Comparison of ENCODE assay signal across 9 cellular contexts in the genomic region with DNA sequence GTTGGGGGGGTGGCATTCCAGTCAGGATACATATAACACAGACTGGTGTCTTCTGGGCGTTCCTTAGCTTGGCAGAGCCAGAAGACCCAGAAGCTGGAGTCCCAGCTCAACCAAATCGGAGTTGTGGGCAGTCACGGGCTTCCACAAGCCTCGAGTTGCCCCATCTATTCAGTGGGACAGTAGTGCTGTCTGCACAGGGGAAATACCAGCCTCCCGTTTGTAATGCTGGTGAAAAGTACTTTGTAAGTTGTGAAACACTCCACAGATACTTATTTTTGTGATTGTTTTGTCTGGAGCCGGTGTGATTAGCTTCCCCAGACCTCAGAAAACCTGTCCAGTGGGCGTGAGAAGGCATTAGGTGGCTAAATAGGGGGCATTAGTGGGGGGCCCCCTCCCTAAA. TPM values are rescaled to one million over a fixed set of nuclear protein-coding genes. Genes with fewer than 3 reads are reported as not detected.
DNase-seq lines count a peak whose midpoint lies in the region; ATAC-seq and TF ChIP-seq lines count a peak whose summit lies in the region.
"Had no signal": no experiment of that assay in that cellular context is flagged by ENCODE, and none has a peak within 500 bp of the region (broad histone marks: within the 10 kb centered on the region; RNA-seq: fewer than 3 reads in every experiment).

No MANE protein-coding gene starts in this region.

- no peaks in the 10 kb centered on the region for H3K36me3 Mint-ChIP-seq in IgD-negative memory B cell
- H3K36me3 Mint-ChIP-seq in dendritic cell treated with granulocyte-macrophage colony-stimulating factor and Interleukin-4, amounts not matched to agents 40 ng/mL and 50 ng/mL, for 4 days (ENCODE audit: low read depth), result peaks cover 34% of the 10 kb centered on the region

- H3K9me3 ChIP-seq in gastrocnemius medialis, result no peaks in the 10 kb centered on the region

- H3K36me3 ChIP-seq in gastrocnemius medialis, result no peaks in the 10 kb centered on the region

- peak overlapping the region in 2 of 3 donors; percentile 16 to 86 for H3K27ac Mint-ChIP-seq in IgD-negative memory B cell
- peak overlapping the region; percentile 91 for H3K27ac Mint-ChIP-seq in dendritic cell treated with granulocyte-macrophage colony-stimulating factor and Interleukin-4, amounts not matched to agents 40 ng/mL and 50 ng/mL, for 4 days

- H3K4me1 ChIP-seq in gastrocnemius medialis, result peaks cover 54% of the 10 kb centered on the region in 2 donors

- H3K9me3 Mint-ChIP-seq in IgD-negative memory B cell, result no peaks in the 10 kb centered on the region
- no peaks in the 10 kb centered on the region for H3K9me3 Mint-ChIP-seq in dendritic cell treated with granulocyte-macrophage colony-stimulating factor and Interleukin-4, amounts not matched to agents 40 ng/mL and 50 ng/mL, for 4 days

- no peak for TF ChIP-seq CTCF in gastrocnemius medialis (IDR thresholded peaks at IDR 0.05 in 4 of 5, conservative IDR thresholded peaks at IDR 0.05 in 1 of 5)

- H3K4me3 ChIP-seq in gastrocnemius medialis, result peak overlapping the region; percentile 50 to 77 (median 71)

- in situ Hi-C loops in gastrocnemius medialis (cut with MboI; ENCODE audit: low sequenced_read_pairs in 4 of 4), result no loop called here

- ATAC-seq in GM19372 (IDR thresholded peaks at IDR 0.05; ENCODE audit: low read depth, unreplicated experiment) (peak; percentile 22), gastrocnemius medialis (peak; percentile 9 to 16), left lobe of liver (no peak)

- H3K27ac ChIP-seq in gastrocnemius medialis, result peak overlapping the region; percentile 98 to 100 (median 98)

- no peaks in the 10 kb centered on the region for H3K27me3 Mint-ChIP-seq in IgD-negative memory B cell
- H3K27me3 Mint-ChIP-seq in dendritic cell treated with granulocyte-macrophage colony-stimulating factor and Interleukin-4, amounts not matched to agents 40 ng/mL and 50 ng/mL, for 4 days, result no peaks in the 10 kb centered on the region

- no peak for TF ChIP-seq POLR2A in gastrocnemius medialis (IDR thresholded peaks at IDR 0.05)

- peak overlapping the region; percentile 77 to 92 (median 84) for H3K4me3 Mint-ChIP-seq in IgD-negative memory B cell
- H3K4me3 Mint-ChIP-seq in dendritic cell treated with granulocyte-macrophage colony-stimulating factor and Interleukin-4, amounts not matched to agents 40 ng/mL and 50 ng/mL, for 4 days, result peak overlapping the region; percentile 75

- DNase-seq in gastrocnemius medialis, result no peak
- DNase-seq in NCI-H2081 (lab: John Stamatoyannopoulos, UW), result no peak
- DNase-seq in COLO829 (ENCODE audit: low spot score), result no peak
- DNase-seq in D341Med (ENCODE audit: low spot score), result no peak
- no peak for DNase-seq in left lobe of liver (ENCODE audit: low spot score)

- intact Hi-C loops in dendritic cell treated with granulocyte-macrophage colony-stimulating factor and Interleukin-4, amounts not matched to agents 40 ng/mL and 50 ng/mL, for 4 days (cut with micrococcal nuclease), result no loop called here
- intact Hi-C loops in gastrocnemius medialis (cut with DNase I; ENCODE audit: low total_unique reads), result loop anchor here (5.0 to 10.0 kb wide), 3 partner anchors 341 to 1064 kb away; partner anchors contain the start of genes ARHGAP1, PACSIN3, PSMC3 and ZNF408

- H3K4me1 Mint-ChIP-seq in IgD-negative memory B cell, result peaks cover 10 to 18% (median 11%) of the 10 kb centered on the region in 3 donors
- H3K4me1 Mint-ChIP-seq in dendritic cell treated with granulocyte-macrophage colony-stimulating factor and Interleukin-4, amounts not matched to agents 40 ng/mL and 50 ng/mL, for 4 days (ENCODE audit: low read depth), result peaks cover 79% of the 10 kb centered on the region

- H3K27me3 ChIP-seq in gastrocnemius medialis, result no peaks in the 10 kb centered on the region

RNA-seq across cellular contexts. Expression of gene DGKZ, which starts 13.6 kb away (rescaled TPM):
- 9.0 TPM for polyA plus RNA-seq in IgD-negative memory B cell
- total RNA-seq in gastrocnemius medialis, result 100 to 1,000 TPM; 127 to 155 (median 131) TPM
- 13.0 TPM for total RNA-seq in left lobe of liver

RNA-seq across cellular contexts. Expression of gene MDK, which starts 20.6 kb away (rescaled TPM):
- 0.60 TPM for polyA plus RNA-seq in IgD-negative memory B cell
- total RNA-seq in gastrocnemius medialis (1 to 10 TPM in 2 of 4 donors, not detected in 2; 1.6 to 1.9 TPM), left lobe of liver (2.0 TPM)

RNA-seq across cellular contexts. Expression of gene CHRM4, which starts 30.7 kb away (rescaled TPM):
- 0.29 TPM for polyA plus RNA-seq in IgD-negative memory B cell
- not detected for total RNA-seq in gastrocnemius medialis
- not detected for total RNA-seq in left lobe of liver
- total RNA-seq: bronchial epithelial cell had no signal
